ENCODE assay signal across 21 cellular contexts in the genomic region with DNA sequence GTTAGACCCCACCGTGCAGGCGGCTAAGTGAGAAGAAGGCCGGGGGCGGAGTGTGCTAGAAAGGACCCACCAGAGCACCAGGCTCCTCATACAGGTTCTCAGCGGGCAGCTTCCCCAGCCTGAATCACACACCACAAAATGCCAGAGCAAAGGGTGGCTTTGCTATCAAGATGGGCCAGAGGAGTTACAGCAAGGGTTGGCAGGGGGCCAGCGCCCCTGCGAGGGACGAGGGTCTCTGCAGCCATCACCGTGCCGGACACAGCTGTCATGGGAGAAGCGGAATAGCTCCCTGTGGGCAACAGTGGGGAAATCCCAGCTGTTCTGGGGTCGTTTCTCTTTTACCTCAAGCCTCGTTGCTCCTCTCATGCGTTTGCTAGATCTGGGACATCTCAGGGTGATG.
A peak's percentile ranks its signal among the peaks of the same experiment; 100 is the strongest.
DNase-seq lines count a peak whose midpoint lies in the region; ATAC-seq and TF ChIP-seq lines count a peak whose summit lies in the region.
"Had no signal": no experiment of that assay in that cellular context is flagged by ENCODE, and none has a peak within 500 bp of the region (broad histone marks: within the 10 kb centered on the region; RNA-seq: fewer than 3 reads in every experiment).

No MANE protein-coding gene starts in this region.

- H2BK15ac ChIP-seq in neuronal stem cell (ENCODE audit: low read length), result no peak overlapping the region

- no peak overlapping the region for H3K14ac ChIP-seq in neuronal stem cell (ENCODE audit: low read length)

- no peaks in the 10 kb centered on the region for H3K27me3 ChIP-seq in SK-N-SH (ENCODE audit: insufficient read depth)
- H3K27me3 ChIP-seq in neuronal stem cell (ENCODE audit: control insufficient read depth in 3 of 3, insufficient read depth in 3 of 3, low read depth in 1 of 3, low read length in 3 of 3), result no peaks in the 10 kb centered on the region
- no peaks in the 10 kb centered on the region for H3K27me3 ChIP-seq in stomach smooth muscle (ENCODE audit: control insufficient read depth in 1 of 2, insufficient read depth in 2 of 2, low read length in 2 of 2)
- H3K27me3 ChIP-seq in Caco-2 (replicated peaks; ENCODE audit: control insufficient read depth, insufficient read depth, low read length), result no peaks in the 10 kb centered on the region

- POLR2A ChIA-PET in SK-N-SH (lab: Yijun Ruan, JAX) (no interaction called here), Caco-2 (lab: Charles Lee) (no interaction called here)

- 20% methylated on average over 9 of the region's 14 CpGs for WGBS in SK-N-SH (ENCODE audit: low lambda C conversion rate)
- no CpG with 5 or more reads among the region's 14 CpGs for WGBS in neuronal stem cell (ENCODE audit: extremely low coverage in 2 of 2, insufficient read length in 2 of 2, insufficient replicate concordance in 1 of 2), 2 donors

- H3K4me3 ChIP-seq in SK-N-SH (ENCODE audit: low read depth in 2 of 2, low read length in 1 of 2) (no peak overlapping the region), neuronal stem cell (ENCODE audit: low read length in 2 of 2) (no peak overlapping the region), stomach smooth muscle (ENCODE audit: low read length in 2 of 2) (no peak overlapping the region), Caco-2 (ENCODE audit: low read depth, low read length) (no peak overlapping the region)
- H3K4me3 ChIP-seq: GM12878, GM23248 had no signal

- H4K91ac ChIP-seq in neuronal stem cell (ENCODE audit: low read depth, low read length, poor library complexity), result no peak overlapping the region

- DNase-seq in SK-N-SH (peak; percentile 58), neuronal stem cell (ENCODE audit: low spot score) (no peak), GM13976 (ENCODE audit: low spot score) (no peak), DMS 273 (lab: John Stamatoyannopoulos, UW; ENCODE audit: unreplicated experiment) (no peak), Caco-2 (no peak)
- DNase-seq: C1 segment of cervical spinal cord; CD4-positive, alpha-beta memory T cell; COR-L47; DMS 273 treated with DMSO at 0.1 percent for 48 hours; DMS79; EL; GDM1; GM23248; H9 had no signal

- no peaks in the 10 kb centered on the region for H3F3A ChIP-seq in SK-N-SH (replicated peaks; ENCODE audit: insufficient read depth)

- H3K9me3 ChIP-seq in SK-N-SH (no peaks in the 10 kb centered on the region), neuronal stem cell (replicated peaks in 1 of 2; ENCODE audit: control insufficient read depth in 2 of 2, insufficient read depth in 1 of 2, low read depth in 1 of 2, low read length in 2 of 2) (no peaks in the 10 kb centered on the region), stomach smooth muscle (ENCODE audit: control insufficient read depth in 2 of 2, low read length in 2 of 2) (no peaks in the 10 kb centered on the region), Caco-2 (no peaks in the 10 kb centered on the region; the same call in 1 of the 2 replicates)

- H4K8ac ChIP-seq in neuronal stem cell (ENCODE audit: low read depth, low read length), result no peak overlapping the region

- no peak overlapping the region for H2BK5ac ChIP-seq in neuronal stem cell (ENCODE audit: low read length)

- intact Hi-C loops in Caco-2 (cut with micrococcal nuclease; ENCODE audit: unreplicated experiment), result no loop called here

- peak overlapping the region; percentile 62 for H3K23ac ChIP-seq in neuronal stem cell (ENCODE audit: low read depth, low read length, poor library complexity)

- no peak overlapping the region for H3K27ac Mint-ChIP-seq in Caco-2 (ENCODE audit: unreplicated experiment)
- H3K27ac Mint-ChIP-seq: B cell; CD4-positive, alpha-beta memory T cell; H9 had no signal

- TF ChIP-seq CTCF in SK-N-SH (IDR thresholded peaks at IDR 0.05) (no peak), VCaP (conservative IDR thresholded peaks at IDR 0.05) (no peak), GM13976 (IDR thresholded peaks at IDR 0.05; ENCODE audit: borderline replicate concordance, control extremely low read depth, extremely low read depth, insufficient read depth, missing control alignments) (no peak), Caco-2 (IDR thresholded peaks at IDR 0.05; ENCODE audit: insufficient read depth in 1 of 2, low read depth in 1 of 2, low read length in 1 of 2, severe bottlenecking in 1 of 2, unreplicated experiment in 1 of 2) (no peak)

- peaks cover 10% of the 10 kb centered on the region for H3K4me1 Mint-ChIP-seq in Caco-2 (ENCODE audit: low read depth, unreplicated experiment)
- H3K4me1 Mint-ChIP-seq: B cell; CD4-positive, alpha-beta memory T cell had no signal

- H3K4ac ChIP-seq in neuronal stem cell (ENCODE audit: low read length), result no peak overlapping the region

- no peak overlapping the region for H2BK12ac ChIP-seq in neuronal stem cell (ENCODE audit: low read length)

- H3K4me2 ChIP-seq in SK-N-SH (no peak overlapping the region), neuronal stem cell (ENCODE audit: insufficient read depth, low read length, poor library complexity, severe bottlenecking) (no peak overlapping the region)

- no peak overlapping the region for H2BK120ac ChIP-seq in neuronal stem cell (ENCODE audit: low read depth, low read length)

- no TSS peak for BruUV-seq in Caco-2 (replicated peaks; lab: Mats Ljungman, UMichigan)

- H3K27me3 Mint-ChIP-seq in Caco-2 (ENCODE audit: insufficient read depth, unreplicated experiment), result no peaks in the 10 kb centered on the region
- H3K27me3 Mint-ChIP-seq: B cell had no signal

- ATAC-seq in SK-N-SH treated with all-trans-retinoic acid at 6 μM for 48 hours, result no peak
- ATAC-seq: GM12878, HCT116 had no signal

- H3K79me1 ChIP-seq in neuronal stem cell (ENCODE audit: low read depth, low read length), result no peaks in the 10 kb centered on the region

- H3K18ac ChIP-seq in neuronal stem cell (ENCODE audit: low read length), result peak overlapping the region; percentile 25

- no peaks in the 10 kb centered on the region for H3K9me3 Mint-ChIP-seq in Caco-2 (ENCODE audit: unreplicated experiment)
- H3K9me3 Mint-ChIP-seq: CD4-positive, alpha-beta memory T cell; H9 had no signal

- in situ Hi-C loops in GM13976 (cut with MboI; ENCODE audit: low sequenced_read_pairs, unreplicated experiment), result no loop called here

- no peaks in the 10 kb centered on the region for H4K20me1 ChIP-seq in SK-N-SH (ENCODE audit: insufficient read depth)

- H3K36me3 ChIP-seq in SK-N-SH (replicated peaks in 1 of 2; ENCODE audit: control insufficient read depth in 1 of 2, insufficient read depth in 2 of 2, low read length in 1 of 2) (no peaks in the 10 kb centered on the region), neuronal stem cell (replicated peaks in 1 of 2; ENCODE audit: control insufficient read depth in 2 of 2, insufficient read depth in 2 of 2, low read length in 2 of 2) (no peaks in the 10 kb centered on the region), stomach smooth muscle (ENCODE audit: control insufficient read depth in 2 of 2, insufficient read depth in 2 of 2, low read length in 2 of 2) (peaks cover 9 to 17% of the 10 kb centered on the region in 2 donors), Caco-2 (ENCODE audit: control insufficient read depth, insufficient read depth, low read length) (no peaks in the 10 kb centered on the region)

- TF ChIP-seq EP300 in SK-N-SH (IDR thresholded peaks at IDR 0.05; ENCODE audit: borderline replicate concordance in 1 of 2, low read depth in 1 of 2, low read length in 1 of 2), result no peak

- H2AK5ac ChIP-seq in neuronal stem cell (ENCODE audit: low read depth, low read length), result no peak overlapping the region

- no peaks in the 10 kb centered on the region for H3K36me3 Mint-ChIP-seq in Caco-2 (ENCODE audit: insufficient read depth, unreplicated experiment)
- H3K36me3 Mint-ChIP-seq: CD4-positive, alpha-beta memory T cell had no signal

- no peaks in the 10 kb centered on the region for H3K79me2 ChIP-seq in SK-N-SH (ENCODE audit: insufficient read depth)

- no peak overlapping the region for H3K4me3 Mint-ChIP-seq in Caco-2 (ENCODE audit: unreplicated experiment)
- H3K4me3 Mint-ChIP-seq: B cell; CD4-positive, alpha-beta memory T cell; H9 had no signal

- H3K9me2 ChIP-seq in SK-N-SH, result no peaks in the 10 kb centered on the region

- CTCF ChIA-PET in SK-N-SH (lab: Yijun Ruan, JAX) (interaction anchor here (1.5 kb wide), 1 partner anchor 229 kb away, joined by 3 read pairs; no protein-coding TSS in a partner anchor), Caco-2 (lab: Charles Lee) (no interaction called here)

- no peak overlapping the region for H3K9ac ChIP-seq in SK-N-SH
- no peak overlapping the region for H3K9ac ChIP-seq in neuronal stem cell (ENCODE audit: low read depth, low read length, poor library complexity)
- H3K9ac ChIP-seq in stomach smooth muscle (ENCODE audit: low read length in 2 of 2), result no peak overlapping the region
- H3K9ac ChIP-seq: GM23248 had no signal

- no peak for TF ChIP-seq RAD21 in SK-N-SH (IDR thresholded peaks at IDR 0.05; ENCODE audit: low read length)

- H2AFZ ChIP-seq in SK-N-SH (ENCODE audit: low read depth), result no peak overlapping the region
- H2AFZ ChIP-seq in neuronal stem cell (ENCODE audit: low read length), result no peak overlapping the region
- H2AFZ ChIP-seq: GM23248 had no signal

- H3K4me1 ChIP-seq in SK-N-SH (ENCODE audit: control insufficient read depth in 1 of 2, insufficient read depth in 2 of 2, low read depth in 1 of 2, low read length in 1 of 2), result peaks cover 0 to 28% of the 10 kb centered on the region in 2 experiments; a peak in 1 of 4 replicates
- H3K4me1 ChIP-seq in neuronal stem cell (ENCODE audit: control insufficient read depth in 2 of 2, insufficient read depth in 1 of 2, low read depth in 1 of 2, low read length in 2 of 2), result peaks cover 0 to 2% of the 10 kb centered on the region in 2 donors
- peaks cover 41% of the 10 kb centered on the region for H3K4me1 ChIP-seq in stomach smooth muscle (ENCODE audit: control insufficient read depth, insufficient read depth, low read length)
- H3K4me1 ChIP-seq in Caco-2, result peaks cover 18% of the 10 kb centered on the region

- H3K27ac ChIP-seq in SK-N-SH (ENCODE audit: low read depth in 2 of 2, low read length in 1 of 2), result no peak overlapping the region
- peak overlapping the region; percentile 97; the same call in 1 of the 2 replicates for H3K27ac ChIP-seq in VCaP
- no peak overlapping the region for H3K27ac ChIP-seq in neuronal stem cell (replicated peaks; ENCODE audit: low read length)
- peak overlapping the region; percentile 69 for H3K27ac ChIP-seq in stomach smooth muscle (ENCODE audit: low read length)
- H3K27ac ChIP-seq: 22Rv1, GM23248 had no signal

TF ChIP-seq in SK-N-SH, 30 proteins besides CTCF, POLR2A, EP300 and RAD21 (continues in another document):
- TF ChIP-seq RCOR1 (IDR thresholded peaks at IDR 0.05; ENCODE audit: low read length) (no peak), FOSL2 (IDR thresholded peaks at IDR 0.05; ENCODE audit: borderline replicate concordance, low read depth) (no peak), TCF12 (IDR thresholded peaks at IDR 0.05) (no peak), ELF1 (IDR thresholded peaks at IDR 0.05) (no peak)

TF ChIP-seq in SK-N-SH treated with all-trans-retinoic acid at 6 μM for 48 hours, 23 proteins besides CTCF, POLR2A, EP300 and RAD21:
- TF ChIP-seq TCF4 (CRISPR knock-in tag; IDR thresholded peaks at IDR 0.05; ENCODE audit: borderline replicate concordance), result no peak
- TF ChIP-seq ZFP3 (CRISPR knock-in tag; IDR thresholded peaks at IDR 0.05), result no peak
- no peak for TF ChIP-seq ISL1 (CRISPR knock-in tag; IDR thresholded peaks at IDR 0.05)
- no peak for TF ChIP-seq BACH2 (CRISPR knock-in tag; IDR thresholded peaks at IDR 0.05; ENCODE audit: borderline replicate concordance)

Comparison
In these comparisons a context has a peak if more than half of its experiments do, and no peak if none do; other contexts are left out.
1. H3K27ac ChIP-seq: peak in VCaP (single experiment) and stomach smooth muscle (single experiment); none in SK-N-SH (0 of 2) and neuronal stem cell (single experiment).